Comparison of ENCODE assay signal across 27 cellular contexts in genomic region chr22:29734853-29735252, GRCh38. TPM values are rescaled to one million over a fixed set of nuclear protein-coding genes. Genes with fewer than 3 reads are reported as not detected.
"Had no signal": no experiment of that assay in that cellular context is flagged by ENCODE, and none has a peak within 500 bp of the region (broad histone marks: within the 10 kb centered on the region; RNA-seq: fewer than 3 reads in every experiment).

No MANE protein-coding gene starts in this region.

- H3K4me3 ChIP-seq: colonic mucosa, dorsolateral prefrontal cortex, esophagus muscularis mucosa, gastrocnemius medialis, left lung, lung, ovary, psoas muscle, thyroid gland, upper lobe of right lung had no signal

- H3K9me3 Mint-ChIP-seq: activated CD4-positive, alpha-beta memory T cell treated with anti-CD3 and anti-CD28 coated beads for 36 hours; activated naive CD4-positive, alpha-beta T cell treated with anti-CD3 and anti-CD28 coated beads for 36 hours; activated naive CD8-positive, alpha-beta T cell treated with anti-CD3 and anti-CD28 coated beads, Interleukin-2, amount 10 ng/mL, durations not matched to agents 7 days and 5 days; activated T-cell treated with anti-CD3 and anti-CD28 coated beads, Interleukin-2, amount 50 U/mL, for 72 hours; effector memory CD8-positive, alpha-beta T cell; naive thymus-derived CD8-positive, alpha-beta T cell; stimulated activated naive CD8-positive, alpha-beta T cell treated with anti-CD3 and anti-CD28 coated beads, Interleukin-15, Interleukin-2, amounts not matched to agents 100 ng/mL and 50 ng/mL, for 24 hours had no signal

- H3K9me3 ChIP-seq: colonic mucosa, esophagus muscularis mucosa, gastrocnemius medialis, left lung, ovary, psoas muscle, thyroid gland, upper lobe of right lung had no signal

- H3K27ac ChIP-seq: colonic mucosa, esophagus muscularis mucosa, left lung, ovary, psoas muscle, thyroid gland, upper lobe of right lung had no signal

- H3K4me1 ChIP-seq: esophagus muscularis mucosa, left lung, upper lobe of right lung had no signal

- H3K36me3 Mint-ChIP-seq: activated CD4-positive, alpha-beta memory T cell treated with anti-CD3 and anti-CD28 coated beads for 36 hours; activated naive CD8-positive, alpha-beta T cell treated with anti-CD3 and anti-CD28 coated beads, Interleukin-2, amount 10 ng/mL, durations not matched to agents 7 days and 5 days had no signal

- H3K27ac Mint-ChIP-seq: activated CD4-positive, alpha-beta memory T cell treated with anti-CD3 and anti-CD28 coated beads for 36 hours; activated naive CD4-positive, alpha-beta T cell treated with anti-CD3 and anti-CD28 coated beads for 36 hours; activated naive CD8-positive, alpha-beta T cell treated with anti-CD3 and anti-CD28 coated beads, Interleukin-2, amount 10 ng/mL, durations not matched to agents 7 days and 5 days; activated T-cell treated with anti-CD3 and anti-CD28 coated beads, Interleukin-2, amount 50 U/mL, for 72 hours; stimulated activated naive CD8-positive, alpha-beta T cell treated with anti-CD3 and anti-CD28 coated beads, Interleukin-15, Interleukin-2, amounts not matched to agents 100 ng/mL and 50 ng/mL, for 24 hours had no signal

- H3K27me3 ChIP-seq: colonic mucosa, dorsolateral prefrontal cortex, esophagus muscularis mucosa, gastrocnemius medialis, left lung, ovary, thyroid gland, upper lobe of right lung had no signal

- H3K4me1 Mint-ChIP-seq: activated naive CD8-positive, alpha-beta T cell treated with anti-CD3 and anti-CD28 coated beads, Interleukin-2, amount 10 ng/mL, durations not matched to agents 7 days and 5 days had no signal

- ATAC-seq: activated T-cell treated with anti-CD3 and anti-CD28 coated beads, Interleukin-2, amount 50 U/mL, for 72 hours; effector memory CD8-positive, alpha-beta T cell; gastrocnemius medialis; left lung; naive thymus-derived CD8-positive, alpha-beta T cell; right cardiac atrium; upper lobe of right lung had no signal

- DNase-seq: activated CD4-positive, alpha-beta memory T cell treated with anti-CD3 and anti-CD28 coated beads for 36 hours; activated CD4-positive, alpha-beta T cell treated with anti-CD3 and anti-CD28 coated beads for 48 hours; activated CD4-positive, CD25-positive, alpha-beta regulatory T cell; activated effector memory CD4-positive, alpha-beta T cell treated with Interleukin-2 at 50 U/mL for 16 hours; activated naive CD4-positive, alpha-beta T cell treated with anti-CD3 and anti-CD28 coated beads for 36 hours; activated naive CD8-positive, alpha-beta T cell treated with anti-CD3 and anti-CD28 coated beads, Interleukin-2, amount 10 ng/mL, durations not matched to agents 7 days and 5 days; activated T-cell treated with anti-CD3 and anti-CD28 coated beads, Interleukin-2, amount 50 U/mL, for 72 hours; amniotic stem cell; colonic mucosa; dorsolateral prefrontal cortex; effector memory CD8-positive, alpha-beta T cell; gastrocnemius medialis; naive thymus-derived CD8-positive, alpha-beta T cell; ovary; psoas muscle; right cardiac atrium; stimulated activated CD4-positive, alpha-beta T cell treated with anti-CD3 and anti-CD28 coated beads, Interleukin-4, amount 100 ng/mL, for 24 hours; substantia nigra; T-helper 9 cell; thyroid gland; upper lobe of right lung had no signal

- H3K27me3 Mint-ChIP-seq: activated CD4-positive, alpha-beta memory T cell treated with anti-CD3 and anti-CD28 coated beads for 36 hours; activated naive CD8-positive, alpha-beta T cell treated with anti-CD3 and anti-CD28 coated beads, Interleukin-2, amount 10 ng/mL, durations not matched to agents 7 days and 5 days; effector memory CD8-positive, alpha-beta T cell; naive thymus-derived CD8-positive, alpha-beta T cell; stimulated activated naive CD8-positive, alpha-beta T cell treated with anti-CD3 and anti-CD28 coated beads, Interleukin-15, Interleukin-2, amounts not matched to agents 100 ng/mL and 50 ng/mL, for 24 hours had no signal

- H3K4me3 Mint-ChIP-seq: activated CD4-positive, alpha-beta memory T cell treated with anti-CD3 and anti-CD28 coated beads for 36 hours; activated naive CD4-positive, alpha-beta T cell treated with anti-CD3 and anti-CD28 coated beads for 36 hours; activated naive CD8-positive, alpha-beta T cell treated with anti-CD3 and anti-CD28 coated beads, Interleukin-2, amount 10 ng/mL, durations not matched to agents 7 days and 5 days; activated T-cell treated with anti-CD3 and anti-CD28 coated beads, Interleukin-2, amount 50 U/mL, for 72 hours; effector memory CD8-positive, alpha-beta T cell; naive thymus-derived CD8-positive, alpha-beta T cell; stimulated activated naive CD8-positive, alpha-beta T cell treated with anti-CD3 and anti-CD28 coated beads, Interleukin-15, Interleukin-2, amounts not matched to agents 100 ng/mL and 50 ng/mL, for 24 hours had no signal

- H3K36me3 ChIP-seq: colonic mucosa, ovary, thyroid gland had no signal

RNA-seq across cellular contexts. Expression of gene CABP7, which starts 15.1 kb away (rescaled TPM):
- total RNA-seq: bronchial epithelial cell, gastrocnemius medialis, kidney epithelial cell, left lung, psoas muscle, right cardiac atrium, upper lobe of right lung had no signal
